24 cellular contexts compared by ENCODE assay signal in the genomic region with DNA sequence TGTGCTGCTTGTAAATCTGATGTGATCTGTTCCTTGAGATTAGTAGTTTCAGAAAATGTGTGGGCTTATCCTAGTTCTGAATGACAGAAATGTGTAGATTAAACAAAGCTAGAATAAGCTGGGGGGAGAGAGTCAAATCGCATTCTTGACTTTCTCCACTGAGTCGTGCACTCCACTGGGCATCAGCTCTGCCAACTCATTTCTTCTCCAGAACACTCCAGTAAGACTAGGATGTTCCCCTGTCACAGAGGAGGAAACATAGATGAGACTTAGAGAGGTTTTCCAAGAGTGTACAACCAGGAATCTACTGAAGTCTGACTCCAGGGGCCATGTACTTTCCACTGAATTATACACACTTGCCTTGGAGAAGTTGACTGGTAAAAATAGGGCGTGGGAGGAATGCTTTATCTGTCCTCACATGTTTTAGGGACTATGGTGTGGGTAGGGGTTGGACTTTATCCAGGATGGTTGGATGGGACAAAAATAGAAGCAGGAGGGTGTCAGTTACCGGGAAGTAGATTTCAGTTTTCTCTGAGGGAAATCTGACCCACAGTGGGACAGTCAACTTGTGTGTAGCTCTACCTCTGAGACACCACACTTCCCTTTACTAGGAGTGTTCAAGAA.
DNase-seq lines count a peak whose midpoint lies in the region; ATAC-seq, FAIRE-seq and TF ChIP-seq lines count a peak whose summit lies in the region.
"Had no signal": no experiment of that assay in that cellular context is flagged by ENCODE, and none has a peak within 500 bp of the region (broad histone marks: within the 10 kb centered on the region; RNA-seq: fewer than 3 reads in every experiment).

No MANE protein-coding gene starts in this region.

- H3K79me1 ChIP-seq in IMR-90 (ENCODE audit: low read depth in 1 of 2, low read length in 2 of 2), result peaks cover 0 to 3% of the 10 kb centered on the region in 2 experiments; a peak in 1 of 4 replicates

- no peak overlapping the region for H3K27ac Mint-ChIP-seq in T-helper 2 cell treated with Interferon-gamma antibody and Interleukin-4, amounts not matched to agents 5 μg/mL and 100 μg/mL, for 36 hours
- H3K27ac Mint-ChIP-seq: mesothelial cell of epicardium had no signal

- in situ Hi-C loops in IMR-90 (cut with MboI; ENCODE audit: low sequenced_read_pairs), result no loop called here

- no peaks in the 10 kb centered on the region for H3K9me3 Mint-ChIP-seq in T-helper 2 cell treated with Interferon-gamma antibody and Interleukin-4, amounts not matched to agents 5 μg/mL and 100 μg/mL, for 36 hours
- H3K9me3 Mint-ChIP-seq: mesothelial cell of epicardium, neural crest cell had no signal

- H3K4me3 Mint-ChIP-seq in T-helper 2 cell treated with Interferon-gamma antibody and Interleukin-4, amounts not matched to agents 5 μg/mL and 100 μg/mL, for 36 hours, result no peak overlapping the region
- H3K4me3 Mint-ChIP-seq: mesothelial cell of epicardium, neural crest cell had no signal

- no peak overlapping the region for H2BK5ac ChIP-seq in IMR-90 (ENCODE audit: low read depth, low read length, poor library complexity, severe bottlenecking)

- H3K23ac ChIP-seq in IMR-90 (ENCODE audit: low read depth, low read length), result no peak overlapping the region

- H3K36me3 ChIP-seq in IMR-90 (ENCODE audit: control insufficient read depth, insufficient read depth, low read length) (no peaks in the 10 kb centered on the region), keratinocyte (ENCODE audit: control insufficient read depth in 2 of 2, extremely low read depth in 1 of 2, insufficient read depth in 2 of 2, low read length in 2 of 2) (no peaks in the 10 kb centered on the region), Peyer's patch (no peaks in the 10 kb centered on the region)
- H3K36me3 ChIP-seq: adrenal gland, WERI-Rb-1 had no signal

- H3K9ac ChIP-seq in IMR-90 (ENCODE audit: low read depth, low read length) (no peak overlapping the region), keratinocyte (ENCODE audit: control insufficient read depth, extremely low read depth, insufficient read depth, low read length) (no peak overlapping the region)
- H3K9ac ChIP-seq: BLaER1 treated with 17β-estradiol and CSF1 and Interleukin-3, amounts not matched to agents 10 nM and 100 nM had no signal

- H3K4me1 Mint-ChIP-seq in T-helper 2 cell treated with Interferon-gamma antibody and Interleukin-4, amounts not matched to agents 5 μg/mL and 100 μg/mL, for 36 hours (ENCODE audit: low read depth), result no peaks in the 10 kb centered on the region
- H3K4me1 Mint-ChIP-seq: mesothelial cell of epicardium, neural crest cell had no signal

- H2AFZ ChIP-seq in IMR-90 (replicated peaks; ENCODE audit: low read length, poor library complexity), result no peak overlapping the region
- H2AFZ ChIP-seq in keratinocyte (ENCODE audit: control insufficient read depth, low read length), result no peak overlapping the region

- no peaks in the 10 kb centered on the region for H3K79me2 ChIP-seq in keratinocyte (ENCODE audit: control insufficient read depth, insufficient read depth, low read length)

- DNase-seq in AG08396 (ENCODE audit: low spot score) (peak; percentile 7), IMR-90 (peak; percentile 9), epithelial cell of esophagus (ENCODE audit: low read depth) (peak; percentile 50), keratinocyte (ENCODE audit: low read depth, low spot score) (no peak), activated gamma-delta T cell treated with Interleukin-2 at 50 U/mL for 16 hours (no peak), Peyer's patch (no peak), GM03348 (ENCODE audit: low spot score) (no peak)
- DNase-seq in T-helper 2 cell treated with Interferon-gamma antibody and Interleukin-4, amounts not matched to agents 5 μg/mL and 100 μg/mL, for 36 hours (ENCODE audit: low spot score), result no peak
- DNase-seq: activated CD4-positive, alpha-beta T cell treated with anti-CD3 and anti-CD28 coated beads, Interleukin-2, amount 50 U/mL, for 48 hours; adrenal gland; Calu3; erythroblast; left colon; NCI-H1694 treated with DMSO at 0.1 percent for 48 hours; NCI-H2227 treated with DMSO at 0.1 percent for 48 hours; OCI-M1; T-helper 2 cell; WERI-Rb-1 had no signal

- no peak overlapping the region for H4K91ac ChIP-seq in IMR-90 (ENCODE audit: insufficient read depth, low read depth, low read length)

- WGBS in IMR-90 (ENCODE audit: extremely low coverage in 2 of 2, insufficient read length in 1 of 2), 2 experiments, result no CpG with 5 or more reads among the region's 4 CpGs

- no peak for ATAC-seq in IMR-90 (ENCODE audit: low read depth)
- ATAC-seq: left colon had no signal

- intact Hi-C loops in IMR-90 (cut with micrococcal nuclease), result no loop called here

- H3K9me1 ChIP-seq in IMR-90 (ENCODE audit: insufficient read depth, low read length), result no peaks in the 10 kb centered on the region
- no peaks in the 10 kb centered on the region for H3K9me1 ChIP-seq in keratinocyte (ENCODE audit: control insufficient read depth, extremely low read depth, insufficient read depth, low read length)

- H3K36me3 Mint-ChIP-seq in T-helper 2 cell treated with Interferon-gamma antibody and Interleukin-4, amounts not matched to agents 5 μg/mL and 100 μg/mL, for 36 hours (ENCODE audit: low read depth), result no peaks in the 10 kb centered on the region
- H3K36me3 Mint-ChIP-seq: mesothelial cell of epicardium had no signal

- H4K5ac ChIP-seq in IMR-90 (ENCODE audit: low read depth, low read length), result no peak overlapping the region

- TF ChIP-seq RAD21 in IMR-90 (IDR thresholded peaks at IDR 0.05; ENCODE audit: low read length), result no peak

- no peak overlapping the region for H3K14ac ChIP-seq in IMR-90 (replicated peaks; ENCODE audit: low read depth, low read length)

- H2BK15ac ChIP-seq in IMR-90 (ENCODE audit: low read depth, low read length), result no peak overlapping the region

- H3K27me3 ChIP-seq in IMR-90 (ENCODE audit: control insufficient read depth, insufficient read depth, low read length) (no peaks in the 10 kb centered on the region), keratinocyte (ENCODE audit: control insufficient read depth, extremely low read depth, insufficient read depth, low read length) (no peaks in the 10 kb centered on the region), Peyer's patch (no peaks in the 10 kb centered on the region)
- H3K27me3 ChIP-seq: adrenal gland; BLaER1 treated with 17β-estradiol and CSF1 and Interleukin-3, amounts not matched to agents 10 nM and 100 nM had no signal

- H3K27ac ChIP-seq in IMR-90 (ENCODE audit: insufficient read depth, low read length) (no peak overlapping the region), keratinocyte (ENCODE audit: control insufficient read depth, insufficient read depth, low read length) (no peak overlapping the region), Peyer's patch (no peak overlapping the region)
- H3K27ac ChIP-seq: adrenal gland; BLaER1 treated with 17β-estradiol and CSF1 and Interleukin-3, amounts not matched to agents 10 nM and 100 nM; HL-60; SK-N-MC; WERI-Rb-1 had no signal

- CTCF ChIA-PET in IMR-90 (lab: Yijun Ruan, JAX), result interaction anchor here (0.6 kb wide), 1 partner anchor 187 kb away, joined by 3 read pairs; no protein-coding TSS in a partner anchor

- dilution Hi-C loops in IMR-90 (cut with HindIII; ENCODE audit: low sequenced_read_pairs, unreplicated experiment), result no loop called here
- dilution Hi-C loops in keratinocyte (cut with MboI; ENCODE audit: extremely low pct_ligation_motif_present, low sequenced_read_pairs), result no loop called here

- no peak for TF ChIP-seq CTCF in IMR-90 (conservative IDR thresholded peaks at IDR 0.05; ENCODE audit: low read depth, low read length)
- TF ChIP-seq CTCF in epithelial cell of esophagus (IDR thresholded peaks at IDR 0.05; ENCODE audit: insufficient read depth, low read depth, low read length, missing control alignments), result no peak
- no peak for TF ChIP-seq CTCF in keratinocyte (optimal IDR thresholded peaks at IDR 0.05 in 1 of 3, IDR thresholded peaks at IDR 0.05 in 1 of 3, conservative IDR thresholded peaks at IDR 0.05 in 1 of 3; ENCODE audit: extremely low read depth in 1 of 3, insufficient read depth in 2 of 3, low read length in 3 of 3)
- TF ChIP-seq CTCF in Peyer's patch (IDR thresholded peaks at IDR 0.05), result no peak

- POLR2A ChIA-PET in IMR-90 (lab: Charles Lee; ENCODE audit: unreplicated experiment), result no interaction called here

- H2BK20ac ChIP-seq in IMR-90 (ENCODE audit: low read depth, low read length), result no peak overlapping the region

- no peak overlapping the region for H3K4me2 ChIP-seq in IMR-90 (ENCODE audit: low read depth, low read length)
- H3K4me2 ChIP-seq in keratinocyte (ENCODE audit: control insufficient read depth, extremely low read depth, insufficient read depth, low read depth, low read length), result peak overlapping the region; percentile 52
- H3K4me2 ChIP-seq: BLaER1 treated with 17β-estradiol and CSF1 and Interleukin-3, amounts not matched to agents 10 nM and 100 nM had no signal

- no peak overlapping the region for H3K4ac ChIP-seq in IMR-90 (ENCODE audit: low read depth, low read length)

- peaks cover 2% of the 10 kb centered on the region; the same call in 1 of the 2 replicates for H3K4me1 ChIP-seq in IMR-90 (ENCODE audit: control insufficient read depth, insufficient read depth, low read length)
- H3K4me1 ChIP-seq in keratinocyte (ENCODE audit: control insufficient read depth, extremely low read depth, insufficient read depth, low read length), result peaks cover 9% of the 10 kb centered on the region
- no peaks in the 10 kb centered on the region for H3K4me1 ChIP-seq in Peyer's patch
- H3K4me1 ChIP-seq: adrenal gland had no signal

- peak overlapping the region; percentile 34 for H2AK9ac ChIP-seq in IMR-90 (replicated peaks; ENCODE audit: low read depth, low read length, poor library complexity)

- BruUV-seq in IMR-90 (replicated peaks; lab: Mats Ljungman, UMichigan), result no TSS peak

- peak; percentile 82 for FAIRE-seq in keratinocyte (lab: Jason Lieb, UNC)
- FAIRE-seq: A204.1 had no signal

- no peak overlapping the region for H2AK5ac ChIP-seq in IMR-90 (ENCODE audit: low read depth, low read length)

- H3K9me3 ChIP-seq in IMR-90 (ENCODE audit: control insufficient read depth, insufficient read depth, low read length) (no peaks in the 10 kb centered on the region), keratinocyte (ENCODE audit: control insufficient read depth, low read depth, low read length) (no peaks in the 10 kb centered on the region), Peyer's patch (no peaks in the 10 kb centered on the region)
- H3K9me3 ChIP-seq: adrenal gland; BLaER1 treated with 17β-estradiol and CSF1 and Interleukin-3, amounts not matched to agents 10 nM and 100 nM had no signal

- no peaks in the 10 kb centered on the region for H3K27me3 Mint-ChIP-seq in T-helper 2 cell treated with Interferon-gamma antibody and Interleukin-4, amounts not matched to agents 5 μg/mL and 100 μg/mL, for 36 hours (ENCODE audit: low read depth)

- H3K56ac ChIP-seq in IMR-90 (ENCODE audit: extremely low read depth, insufficient read depth, low read length), result no peak overlapping the region

- H3K4me3 ChIP-seq in IMR-90 (ENCODE audit: insufficient read depth, low read depth, low read length) (no peak overlapping the region), epithelial cell of esophagus (ENCODE audit: low read length) (no peak overlapping the region), keratinocyte (ENCODE audit: control insufficient read depth in 2 of 3, extremely low read depth in 1 of 3, insufficient read depth in 2 of 3, low read depth in 1 of 3, low read length in 3 of 3) (no peak overlapping the region), Peyer's patch (no peak overlapping the region)
- H3K4me3 ChIP-seq: adrenal gland; BLaER1 treated with 17β-estradiol and CSF1 and Interleukin-3, amounts not matched to agents 10 nM and 100 nM; SK-N-MC had no signal

- H2BK120ac ChIP-seq in IMR-90 (ENCODE audit: low read depth, low read length), result no peak overlapping the region

- TF ChIP-seq POLR2A in IMR-90 (IDR thresholded peaks at IDR 0.05; ENCODE audit: low read depth, low read length), result no peak
- TF ChIP-seq POLR2A in Peyer's patch (IDR thresholded peaks at IDR 0.05), result no peak

- no peak overlapping the region for H4K8ac ChIP-seq in IMR-90 (ENCODE audit: low read depth in 2 of 2, low read length in 2 of 2)

- H4K20me1 ChIP-seq in IMR-90 (ENCODE audit: insufficient read depth, low read length) (no peaks in the 10 kb centered on the region), keratinocyte (ENCODE audit: control insufficient read depth, extremely low read depth, insufficient read depth, low read length) (no peaks in the 10 kb centered on the region)

- no peak overlapping the region for H3K18ac ChIP-seq in IMR-90 (ENCODE audit: low read depth, low read length)

Comparison
In these comparisons a context has a peak if more than half of its experiments do, and no peak if none do; other contexts are left out.
1. DNase-seq: peak in AG08396 (single experiment), IMR-90 (single experiment) and epithelial cell of esophagus (single experiment); none in keratinocyte (single experiment), activated gamma-delta T cell treated with Interleukin-2 at 50 U/mL for 16 hours (single experiment), T-helper 2 cell treated with Interferon-gamma antibody and Interleukin-4, amounts not matched to agents 5 μg/mL and 100 μg/mL, for 36 hours (single experiment), Peyer's patch (0 of 3) and GM03348 (single experiment).